ENCODE assay signal across 1 cellular context in genomic region chr16:21599158-21599993, GRCh38.
TF ChIP-seq lines count a peak whose summit lies in the region.

Gene METTL9 (plus strand): TSS chr16:21599577. CDS start chr16:21599734, 157 bp downstream.

TF ChIP-seq in HepG2, 621 proteins besides CTCF, POLR2A, EP300 and RAD21 (continued from another document and continues in another):
- TF ChIP-seq CSRNP1 (CRISPR knock-in tag; IDR thresholded peaks at IDR 0.05) (peak; percentile 100), THYN1 (CRISPR knock-in tag; IDR thresholded peaks at IDR 0.05; ENCODE audit: borderline replicate concordance, low read depth) (no peak; the same call in 1 of the 2 replicates), TMF1 (CRISPR knock-in tag; IDR thresholded peaks at IDR 0.05; ENCODE audit: low read depth) (peak; percentile 92; the same call in 1 of the 2 replicates), NR3C1 (CRISPR knock-in tag; IDR thresholded peaks at IDR 0.05) (no peak), PLSCR1 (CRISPR knock-in tag; IDR thresholded peaks at IDR 0.05; ENCODE audit: borderline replicate concordance) (no peak), HBP1 (CRISPR knock-in tag; IDR thresholded peaks at IDR 0.05; ENCODE audit: low read depth) (peak; percentile 96), ZNF510 (CRISPR knock-in tag; IDR thresholded peaks at IDR 0.05; ENCODE audit: low read depth) (peak; percentile 92; the same call in 1 of the 2 replicates), IKZF1 (IDR thresholded peaks at IDR 0.05) (no peak), THAP7 (CRISPR knock-in tag; IDR thresholded peaks at IDR 0.05) (peak; percentile 84), ESRRA (CRISPR knock-in tag; IDR thresholded peaks at IDR 0.05; ENCODE audit: low read depth) (peak; percentile 81), E2F2 (CRISPR knock-in tag; IDR thresholded peaks at IDR 0.05; ENCODE audit: borderline replicate concordance) (no peak; the same call in 1 of the 2 replicates), ONECUT2 (CRISPR knock-in tag; IDR thresholded peaks at IDR 0.05) (peak; percentile 31; the same call in 1 of the 2 replicates), YEATS2 (CRISPR knock-in tag; IDR thresholded peaks at IDR 0.05; ENCODE audit: borderline replicate concordance) (peak; percentile 99), TBP (CRISPR knock-in tag; IDR thresholded peaks at IDR 0.05) (no peak; the same call in 1 of the 2 replicates), TP53 (CRISPR knock-in tag; conservative IDR thresholded peaks at IDR 0.05) (no peak; the same call in 1 of the 2 replicates), PRMT3 (CRISPR knock-in tag; IDR thresholded peaks at IDR 0.05; ENCODE audit: borderline replicate concordance, low read depth) (peak; percentile 98), ZNF383 (CRISPR knock-in tag; IDR thresholded peaks at IDR 0.05; ENCODE audit: borderline replicate concordance) (0 out of 2 replicates have a peak, but pooled peaks have one; percentile 89), ZNF264 (CRISPR knock-in tag; IDR thresholded peaks at IDR 0.05) (peak; percentile 92; the same call in 1 of the 2 replicates), TCF7L2 (IDR thresholded peaks at IDR 0.05; ENCODE audit: low read depth, low read length) (no peak), GMEB2 (CRISPR knock-in tag; IDR thresholded peaks at IDR 0.05; ENCODE audit: low read depth) (peak; percentile 88), ZFP37 (CRISPR knock-in tag; IDR thresholded peaks at IDR 0.05; ENCODE audit: borderline replicate concordance) (peak; percentile 77; the same call in 1 of the 2 replicates), ZNF234 (CRISPR knock-in tag; conservative IDR thresholded peaks at IDR 0.05) (no peak), ZNF614 (CRISPR knock-in tag; IDR thresholded peaks at IDR 0.05; ENCODE audit: borderline replicate concordance) (peak; percentile 98; the same call in 1 of the 2 replicates), RCOR2 (CRISPR knock-in tag; IDR thresholded peaks at IDR 0.05) (peak; percentile 63; the same call in 1 of the 2 replicates), KLF11 (CRISPR knock-in tag; IDR thresholded peaks at IDR 0.05) (peak; percentile 96), STAT6 (CRISPR knock-in tag; IDR thresholded peaks at IDR 0.05; ENCODE audit: borderline replicate concordance) (peak; percentile 88; the same call in 1 of the 2 replicates), ZHX2 (IDR thresholded peaks at IDR 0.05; ENCODE audit: low read depth) (peak; percentile 93), ZHX2 (CRISPR knock-in tag; IDR thresholded peaks at IDR 0.05; ENCODE audit: borderline replicate concordance) (no peak; the same call in 1 of the 2 replicates), NRL (CRISPR knock-in tag; IDR thresholded peaks at IDR 0.05; ENCODE audit: borderline replicate concordance) (peak; percentile 93), NFAT5 (CRISPR knock-in tag; IDR thresholded peaks at IDR 0.05) (no peak), JARID2 (CRISPR knock-in tag; IDR thresholded peaks at IDR 0.05; ENCODE audit: insufficient replicate concordance) (peak; percentile 98), ZNF121 (CRISPR knock-in tag; IDR thresholded peaks at IDR 0.05) (peak; percentile 82; the same call in 1 of the 2 replicates), ZNF562 (CRISPR knock-in tag; IDR thresholded peaks at IDR 0.05; ENCODE audit: borderline replicate concordance) (no peak; the same call in 1 of the 2 replicates), ZNF549 (CRISPR knock-in tag; IDR thresholded peaks at IDR 0.05) (0 out of 2 replicates have a peak, but pooled peaks have one; percentile 30), ZNF430 (CRISPR knock-in tag; IDR thresholded peaks at IDR 0.05) (peak; percentile 97), ZNF44 (CRISPR knock-in tag; IDR thresholded peaks at IDR 0.05) (peak; percentile 95), SYNCRIP (IDR thresholded peaks at IDR 0.05; ENCODE audit: insufficient read depth, low read depth, low read length) (no peak)
